In genomic region chr5:173707392-173707791, GRCh38 we compare ENCODE assay signal across 1 cellular context.
TF ChIP-seq lines count a peak whose summit lies in the region.

No MANE protein-coding gene starts in this region.

TF ChIP-seq in H1, 55 proteins besides CTCF, POLR2A, EP300 and RAD21:
- TF ChIP-seq TBP (IDR thresholded peaks at IDR 0.05; ENCODE audit: low read depth, low read length) (no peak), TAF1 (IDR thresholded peaks at IDR 0.05; ENCODE audit: low read depth, low read length) (no peak), SIRT6 (IDR thresholded peaks at IDR 0.05; ENCODE audit: low read length) (no peak)
